ENCODE assay signal across 8 cellular contexts in the genomic region with DNA sequence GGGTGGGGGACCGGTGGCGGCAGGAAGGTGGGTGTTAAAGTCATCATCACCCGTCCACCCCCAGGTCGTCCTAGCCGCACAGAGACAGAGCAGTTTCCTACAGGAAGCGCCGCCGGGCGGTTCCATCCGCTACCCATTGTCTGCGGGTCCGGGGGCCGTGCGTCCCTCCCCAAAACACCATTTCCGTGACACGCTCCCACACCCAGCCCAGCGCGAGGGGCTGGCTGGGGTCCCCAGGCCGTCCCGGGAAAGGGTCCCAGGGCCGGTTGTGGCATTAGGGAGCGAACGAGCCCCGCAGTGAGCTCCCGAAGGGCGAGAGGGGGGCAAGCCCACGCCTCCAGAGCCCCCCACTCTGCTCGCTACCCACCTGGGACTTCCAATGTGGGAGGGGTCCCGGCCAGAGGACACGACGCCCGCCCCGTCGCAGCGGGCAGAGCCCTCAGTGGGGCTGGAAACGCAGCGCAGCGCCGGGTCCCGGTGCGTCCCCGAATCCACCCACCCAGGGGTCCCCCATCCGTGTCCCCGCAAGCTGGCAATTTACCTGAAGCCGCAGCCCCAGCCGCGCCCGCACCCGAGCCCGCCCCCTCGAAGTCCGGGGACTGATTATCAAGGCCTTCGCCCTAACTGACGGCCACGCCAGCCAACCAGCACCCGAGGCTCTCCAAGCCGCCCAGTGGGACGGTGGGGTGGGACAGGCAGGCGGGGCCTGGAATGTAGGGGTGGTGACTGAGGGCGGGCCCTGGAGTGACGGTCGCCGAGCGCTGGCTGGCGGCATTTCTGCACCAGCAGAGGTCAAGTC. TPM values are rescaled to one million over a fixed set of nuclear protein-coding genes. Genes with fewer than 3 reads are reported as not detected.
DNase-seq lines count a peak whose midpoint lies in the region; ATAC-seq lines count a peak whose summit lies in the region.

A gene (minus strand): TSS at position 579 of the 799 bp plus-strand sequence. CDS start 5,434 bp downstream, outside the sequence.

- DNase-seq in OCI-M1 (lab: John Stamatoyannopoulos, UW) = peak; percentile 96
- peak; percentile 86 for DNase-seq in activated T-helper 1 cell treated with anti-CD3 and anti-CD28 coated beads, Interleukin-12 subunit alpha, Interleukin-12 subunit beta, Interleukin-2, Interleukin-4 antibody, amounts not matched to agents 30 ng/mL and 10 ng/mL and 1 ng/mL, durations not matched to agents 14 hours and 24 hours and 36 hours (ENCODE audit: low spot score)
- DNase-seq in fibroblast of gingiva (ENCODE audit: low read depth) = peak; percentile 97
- DNase-seq in myocyte (ENCODE audit: low read depth) = peak; percentile 88
- DNase-seq in stimulated activated CD8-positive, alpha-beta memory T cell treated with anti-CD3 and anti-CD28 coated beads, Interleukin-7, amount 100 ng/mL, for 1 hour (ENCODE audit: low read depth in 2 of 2) = peak; percentile 81

- peak within 1 kb of the TSS; percentile 79 for H3K4me3 Mint-ChIP-seq in activated T-helper 1 cell treated with anti-CD3 and anti-CD28 coated beads, Interleukin-12 subunit alpha, Interleukin-12 subunit beta, Interleukin-2, Interleukin-4 antibody, amounts not matched to agents 30 ng/mL and 10 ng/mL and 1 ng/mL, durations not matched to agents 14 hours and 24 hours and 36 hours

- H3K4me2 ChIP-seq in BLaER1 treated with 17β-estradiol and CSF1 and Interleukin-3, amounts not matched to agents 10 nM and 100 nM = peak within 1 kb of the TSS; percentile 85 to 99 (median 97)

- H3K4me1 Mint-ChIP-seq in activated T-helper 1 cell treated with anti-CD3 and anti-CD28 coated beads, Interleukin-12 subunit alpha, Interleukin-12 subunit beta, Interleukin-2, Interleukin-4 antibody, amounts not matched to agents 30 ng/mL and 10 ng/mL and 1 ng/mL, durations not matched to agents 14 hours and 24 hours and 36 hours (ENCODE audit: low read depth) = peaks cover 5% of the 10 kb centered on the region

- peaks cover 7 to 60% (median 40%) of the 10 kb centered on the region in 10 experiments for H3K4me1 ChIP-seq in BLaER1 treated with 17β-estradiol and CSF1 and Interleukin-3, amounts not matched to agents 10 nM and 100 nM
- peaks cover 3% of the 10 kb centered on the region for H3K4me1 ChIP-seq in HUES48 (ENCODE audit: control insufficient read depth, insufficient read depth, low read length)

- H3K36me3 Mint-ChIP-seq in activated T-helper 1 cell treated with anti-CD3 and anti-CD28 coated beads, Interleukin-12 subunit alpha, Interleukin-12 subunit beta, Interleukin-2, Interleukin-4 antibody, amounts not matched to agents 30 ng/mL and 10 ng/mL and 1 ng/mL, durations not matched to agents 14 hours and 24 hours and 36 hours (ENCODE audit: low read depth) = no peaks in the 10 kb centered on the region

- peaks cover 0 to 7% (median 0%) of the 10 kb centered on the region in 11 experiments; a peak in 1 of 22 replicates for H4K20me1 ChIP-seq in BLaER1 treated with 17β-estradiol and CSF1 and Interleukin-3, amounts not matched to agents 10 nM and 100 nM

- peaks cover 39% of the 10 kb centered on the region for H3K27me3 Mint-ChIP-seq in activated T-helper 1 cell treated with anti-CD3 and anti-CD28 coated beads, Interleukin-12 subunit alpha, Interleukin-12 subunit beta, Interleukin-2, Interleukin-4 antibody, amounts not matched to agents 30 ng/mL and 10 ng/mL and 1 ng/mL, durations not matched to agents 14 hours and 24 hours and 36 hours (ENCODE audit: insufficient read depth)

- H3K27me3 ChIP-seq in BLaER1 treated with 17β-estradiol and CSF1 and Interleukin-3, amounts not matched to agents 10 nM and 100 nM = peaks cover 0 to 23% (median 4%) of the 10 kb centered on the region in 11 experiments; a peak in 10 of 22 replicates
- H3K27me3 ChIP-seq in HUES48 (ENCODE audit: control insufficient read depth, insufficient read depth, low read length) = peaks cover 6% of the 10 kb centered on the region

- H3K4me3 ChIP-seq in BLaER1 treated with 17β-estradiol and CSF1 and Interleukin-3, amounts not matched to agents 10 nM and 100 nM = peak within 1 kb of the TSS; percentile 58 to 81 (median 70)
- peak within 1 kb of the TSS; percentile 75 for H3K4me3 ChIP-seq in HUES48 (ENCODE audit: low read depth, low read length)

- H3K36me3 ChIP-seq in BLaER1 treated with 17β-estradiol and CSF1 and Interleukin-3, amounts not matched to agents 10 nM and 100 nM = no peaks in the 10 kb centered on the region
- H3K36me3 ChIP-seq in HUES48 (ENCODE audit: control insufficient read depth, insufficient read depth, low read length) = no peaks in the 10 kb centered on the region

- peak; percentile 95 for ATAC-seq in GM19438 (IDR thresholded peaks at IDR 0.05; ENCODE audit: low read depth, unreplicated experiment)

- peak within 1 kb of the TSS; percentile 65 to 89 (median 78); a peak in 21 of 22 replicates for H3K9ac ChIP-seq in BLaER1 treated with 17β-estradiol and CSF1 and Interleukin-3, amounts not matched to agents 10 nM and 100 nM
- H3K9ac ChIP-seq in HUES48 (ENCODE audit: low read depth, low read length) = 0 out of 2 replicates have a peak within 1 kb of the TSS, but pooled peaks have one; percentile 28

- no peaks in the 10 kb centered on the region for H3K9me3 ChIP-seq in BLaER1 treated with 17β-estradiol and CSF1 and Interleukin-3, amounts not matched to agents 10 nM and 100 nM (replicated peaks in 1 of 11)
- no peaks in the 10 kb centered on the region for H3K9me3 ChIP-seq in HUES48 (ENCODE audit: control insufficient read depth, insufficient read depth, low read length)

- H3K27ac ChIP-seq in BLaER1 treated with 17β-estradiol and CSF1 and Interleukin-3, amounts not matched to agents 10 nM and 100 nM = peak within 1 kb of the TSS in 10 of 11 experiments; percentile 63 to 95 (median 78); a peak in 20 of 22 replicates
- H3K27ac ChIP-seq in HUES48 (ENCODE audit: low read depth, low read length) = no peak within 1 kb of the TSS

- intact Hi-C loops in activated T-helper 1 cell treated with anti-CD3 and anti-CD28 coated beads, Interleukin-12 subunit alpha, Interleukin-12 subunit beta, Interleukin-2, Interleukin-4 antibody, amounts not matched to agents 30 ng/mL and 10 ng/mL and 1 ng/mL, durations not matched to agents 14 hours and 24 hours and 36 hours (cut with micrococcal nuclease) = loop anchor here (1.0 to 2.0 kb wide), 3 partner anchors 22 to 47 kb away; a partner anchor contains a TSS

- H3K9me3 Mint-ChIP-seq in activated T-helper 1 cell treated with anti-CD3 and anti-CD28 coated beads, Interleukin-12 subunit alpha, Interleukin-12 subunit beta, Interleukin-2, Interleukin-4 antibody, amounts not matched to agents 30 ng/mL and 10 ng/mL and 1 ng/mL, durations not matched to agents 14 hours and 24 hours and 36 hours = no peaks in the 10 kb centered on the region

- no peak within 1 kb of the TSS for H3K27ac Mint-ChIP-seq in activated T-helper 1 cell treated with anti-CD3 and anti-CD28 coated beads, Interleukin-12 subunit alpha, Interleukin-12 subunit beta, Interleukin-2, Interleukin-4 antibody, amounts not matched to agents 30 ng/mL and 10 ng/mL and 1 ng/mL, durations not matched to agents 14 hours and 24 hours and 36 hours

RNA-seq across cellular contexts. Expression of the gene that starts here (rescaled TPM):
- total RNA-seq in activated T-helper 1 cell treated with anti-CD3 and anti-CD28 coated beads, Interleukin-12 subunit alpha, Interleukin-12 subunit beta, Interleukin-2, Interleukin-4 antibody, amounts not matched to agents 30 ng/mL and 10 ng/mL and 1 ng/mL, durations not matched to agents 14 hours and 24 hours and 36 hours = 0.86 and 1.4 TPM in 2 replicates
- 0.05 and 0.11 TPM in 2 replicates for total RNA-seq in myocyte
- polyA plus RNA-seq in myocyte (2012) = 0.14 TPM

Comparison
In these comparisons a context has a peak if more than half of its experiments do, and no peak if none do; other contexts are left out.
1. Peak in DNase-seq in myocyte; RNA of the gene not detected or under 1 TPM.